ENCODE assay signal across 16 cellular contexts in the genomic region with DNA sequence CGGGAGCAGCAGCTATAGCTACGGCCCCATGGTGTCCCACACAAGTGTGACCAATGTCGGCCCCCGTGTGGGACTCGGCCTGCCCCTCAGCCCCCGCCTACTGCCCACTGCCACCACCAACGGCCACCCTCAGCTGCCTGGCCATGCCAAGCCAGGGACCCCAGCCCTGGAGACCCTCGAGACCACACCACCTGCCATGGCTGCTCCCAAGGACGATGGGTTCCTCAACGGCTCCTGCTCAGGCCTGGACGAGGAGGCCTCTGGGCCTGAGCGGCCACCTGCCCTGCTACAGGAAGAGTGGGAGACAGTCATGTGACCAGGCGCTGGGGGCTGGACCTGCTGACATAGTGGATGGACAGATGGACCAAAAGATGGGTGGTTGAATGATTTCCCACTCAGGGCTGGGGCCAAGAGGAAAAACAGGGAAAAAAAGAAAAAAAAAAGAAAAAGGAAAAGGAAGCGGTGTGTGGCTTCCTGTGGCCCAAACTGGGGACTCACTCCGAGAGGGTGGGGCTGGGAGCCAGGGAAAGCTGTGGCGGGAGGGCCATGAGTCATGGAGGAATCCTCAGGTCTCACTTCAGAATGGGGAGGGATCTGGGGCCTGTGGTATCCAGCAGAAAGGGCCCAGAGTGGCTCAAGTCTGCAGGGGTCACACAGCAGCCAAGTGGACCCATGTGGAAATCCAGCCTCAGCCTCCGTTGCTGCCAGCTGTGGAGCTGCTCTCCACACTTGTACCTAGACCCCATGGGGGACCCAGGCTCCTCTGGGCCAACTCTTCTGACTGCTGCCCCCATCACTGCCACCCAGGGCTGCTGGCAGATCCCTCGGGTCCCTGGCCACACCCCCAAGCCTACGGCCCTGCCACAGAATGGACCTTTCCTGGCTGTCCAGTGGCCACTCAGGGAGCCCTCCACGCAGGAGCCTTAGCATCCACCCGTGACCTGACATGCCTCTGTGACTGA. TPM values are rescaled to one million over a fixed set of nuclear protein-coding genes. Genes with fewer than 3 reads are reported as not detected.
A peak's percentile ranks its signal among the peaks of the same experiment; 100 is the strongest.
DNase-seq lines count a peak whose midpoint lies in the region; ATAC-seq, FAIRE-seq and TF ChIP-seq lines count a peak whose summit lies in the region.
"Had no signal": no experiment of that assay in that cellular context is flagged by ENCODE, and none has a peak within 500 bp of the region (broad histone marks: within the 10 kb centered on the region; RNA-seq: fewer than 3 reads in every experiment).

No MANE protein-coding gene starts in this region.

- no peaks in the 10 kb centered on the region for H3K36me3 ChIP-seq in PC-3 (ENCODE audit: low read depth, low read length)
- H3K36me3 ChIP-seq in endothelial cell of umbilical vein (ENCODE audit: control insufficient read depth in 2 of 2, extremely low read depth in 1 of 2, insufficient read depth in 2 of 2, low read length in 2 of 2), result no peaks in the 10 kb centered on the region
- H3K36me3 ChIP-seq: esophagus muscularis mucosa had no signal

- TF ChIP-seq POLR2A in endothelial cell of umbilical vein (IDR thresholded peaks at IDR 0.05; ENCODE audit: low read depth, low read length), result no peak

- no peak overlapping the region for H3K4me3 ChIP-seq in PC-3 (ENCODE audit: low read length)
- H3K4me3 ChIP-seq in endothelial cell of umbilical vein (replicated peaks in 1 of 3; ENCODE audit: insufficient read depth in 1 of 3, low read depth in 1 of 3, low read length in 3 of 3), result no peak overlapping the region
- H3K4me3 ChIP-seq: esophagus muscularis mucosa had no signal

- no peaks in the 10 kb centered on the region for H3K9me2 ChIP-seq in PC-3 (replicated peaks; ENCODE audit: low read length)

- H3K27me3 ChIP-seq in PC-3 (ENCODE audit: low read length) (no peaks in the 10 kb centered on the region), endothelial cell of umbilical vein (ENCODE audit: control insufficient read depth in 2 of 2, insufficient read depth in 2 of 2, low read length in 2 of 2) (no peaks in the 10 kb centered on the region)

- no peaks in the 10 kb centered on the region for H3F3A ChIP-seq in PC-3 (ENCODE audit: low read length, unreplicated experiment)

- H2AFZ ChIP-seq in PC-3 (ENCODE audit: low read length), result no peak overlapping the region
- peak overlapping the region; percentile 11 for H2AFZ ChIP-seq in endothelial cell of umbilical vein (ENCODE audit: low read depth, low read length)

- CTCF ChIA-PET in PC-3 (lab: Charles Lee), result interaction anchor here (0.7 kb wide), 1 partner anchor 11 kb away, joined by 3 read pairs; no protein-coding TSS in a partner anchor
- CTCF ChIA-PET in endothelial cell of umbilical vein (lab: Charles Lee), result interaction anchor here (1.1 to 1.2 kb wide), 2 partner anchors 10 to 16 kb away, joined by 3 read pairs; no protein-coding TSS in a partner anchor

- H3K4me1 ChIP-seq in PC-3 (ENCODE audit: insufficient read depth, low read length) (peaks cover 9% of the 10 kb centered on the region), endothelial cell of umbilical vein (ENCODE audit: control insufficient read depth, extremely low read depth, insufficient read depth, low read length) (peaks cover 8% of the 10 kb centered on the region)

- intact Hi-C loops in PC-3 (cut with micrococcal nuclease), result no loop called here
- intact Hi-C loops in endothelial cell of umbilical vein (cut with micrococcal nuclease), result no loop called here

- ATAC-seq in PC-3, result peak; percentile 79

- H3K9me3 ChIP-seq in PC-3 (ENCODE audit: low read length) (no peaks in the 10 kb centered on the region), endothelial cell of umbilical vein (replicated peaks; ENCODE audit: control insufficient read depth, insufficient read depth, low read length) (no peaks in the 10 kb centered on the region)
- H3K9me3 ChIP-seq: esophagus muscularis mucosa had no signal

- H3K9me1 ChIP-seq in endothelial cell of umbilical vein (replicated peaks; ENCODE audit: control insufficient read depth, extremely low read depth, insufficient read depth, low read length), result no peaks in the 10 kb centered on the region

- no peak overlapping the region for H3K4me2 ChIP-seq in PC-3 (ENCODE audit: low read length)
- no peak overlapping the region for H3K4me2 ChIP-seq in endothelial cell of umbilical vein (ENCODE audit: insufficient read depth, low read length)

- no peak overlapping the region for H3K9ac ChIP-seq in PC-3 (ENCODE audit: low read length)
- H3K9ac ChIP-seq in endothelial cell of umbilical vein (replicated peaks; ENCODE audit: extremely low read depth, insufficient read depth, low read length), result no peak overlapping the region

- FAIRE-seq in endothelial cell of umbilical vein (lab: Jason Lieb, UNC), result peak; percentile 79
- FAIRE-seq: GM18507 had no signal

- dilution Hi-C loops in endothelial cell of umbilical vein (cut with MboI; ENCODE audit: extremely low pct_ligation_motif_present, low sequenced_read_pairs), result no loop called here

- H3K27ac ChIP-seq in PC-3 (ENCODE audit: low read length) (no peak overlapping the region), endothelial cell of umbilical vein (ENCODE audit: insufficient read depth, low read depth, low read length) (no peak overlapping the region)
- H3K27ac ChIP-seq: esophagus muscularis mucosa had no signal

- POLR2A ChIA-PET in PC-3 (lab: Charles Lee; ENCODE audit: unreplicated experiment), result no interaction called here
- POLR2A ChIA-PET in endothelial cell of umbilical vein (lab: Charles Lee), result no interaction called here

- DNase-seq in H4 (ENCODE audit: low spot score), result peak; percentile 55
- peak; percentile 79 for DNase-seq in PC-3
- peak; percentile 39 for DNase-seq in endothelial cell of umbilical vein (ENCODE audit: low read depth, low spot score)
- peak; percentile 45 for DNase-seq in renal cortical epithelial cell (ENCODE audit: low read depth)
- no peak for DNase-seq in T-helper 1 cell
- DNase-seq in germinal center (ENCODE audit: low spot score), result no peak
- no peak for DNase-seq in stimulated activated CD4-positive, alpha-beta T cell treated with anti-CD3 and anti-CD28 coated beads, Interleukin-4, amount 100 ng/mL, for 1 hour
- DNase-seq: activated CD8-positive, alpha-beta memory T cell treated with anti-CD3 and anti-CD28 coated beads, Interleukin-2, amount 50 U/mL, for 48 hours; anterior cingulate cortex; kidney glomerular epithelial cell; NCI-H2081 treated with DMSO at 0.1 percent for 48 hours; OCI-M1; stimulated activated naive CD4-positive, alpha-beta T cell; T1000 had no signal

- TF ChIP-seq CTCF in PC-3 (conservative IDR thresholded peaks at IDR 0.05; ENCODE audit: low read depth, low read length), result no peak
- no peak for TF ChIP-seq CTCF in endothelial cell of umbilical vein (IDR thresholded peaks at IDR 0.05; ENCODE audit: extremely low read depth in 1 of 2, insufficient read depth in 1 of 2, low read depth in 1 of 2, low read length in 2 of 2)

- no TSS peak for BruUV-seq in PC-3 (replicated peaks; lab: Mats Ljungman, UMichigan)
- BruUV-seq in endothelial cell of umbilical vein (replicated peaks; lab: Mats Ljungman, UMichigan), result no TSS peak

- H4K20me1 ChIP-seq in PC-3 (ENCODE audit: low read length), result no peaks in the 10 kb centered on the region
- H4K20me1 ChIP-seq in endothelial cell of umbilical vein (replicated peaks; ENCODE audit: control insufficient read depth, extremely low read depth, insufficient read depth, low read length), result no peaks in the 10 kb centered on the region

- H3K79me2 ChIP-seq in PC-3 (ENCODE audit: low read length), result no peaks in the 10 kb centered on the region
- no peaks in the 10 kb centered on the region for H3K79me2 ChIP-seq in endothelial cell of umbilical vein (ENCODE audit: control insufficient read depth, insufficient read depth, low read length)

TF ChIP-seq in endothelial cell of umbilical vein, 7 proteins besides CTCF, POLR2A, EP300 and RAD21:
- TF ChIP-seq FOS (IDR thresholded peaks at IDR 0.05; ENCODE audit: borderline replicate concordance, insufficient read depth, low read length), result peak; percentile 65
- no peak for TF ChIP-seq GATA2 (IDR thresholded peaks at IDR 0.05; ENCODE audit: insufficient read depth, insufficient read length, low read depth, low read length)
- peak; percentile 27 for TF ChIP-seq POLR2AphosphoS5 (IDR thresholded peaks at IDR 0.05; ENCODE audit: insufficient read depth, low read depth, low read length)

RNA-seq across cellular contexts. Expression of a gene that starts 26.1 kb away (rescaled TPM):
- 0.43 TPM in 1 of 2 replicates, not detected in the other for total RNA-seq in H4 (2014; rRNA removed; shearing (Covaris generic))
- total RNA-seq in PC-3 (2014; rRNA removed), result not detected in 2 replicates
- total RNA-seq in endothelial cell of umbilical vein, result 0.46 and 0.65 TPM in 2 replicates
- polyA plus RNA-seq in endothelial cell of umbilical vein, result 0.08 TPM in 1 of 2 replicates, not detected in the other
- polyA plus RNA-seq in endothelial cell of umbilical vein (2011; cell fraction: cytosol; rRNA removed), result 0.14 and 0.25 TPM in 2 replicates
- 0.15 and 0.30 TPM in 2 replicates for polyA plus RNA-seq in endothelial cell of umbilical vein (2011; cell fraction: nucleus; rRNA removed)
- 0.17 TPM in 1 of 2 replicates, not detected in the other for polyA plus RNA-seq in endothelial cell of umbilical vein (2012)
- polyA minus RNA-seq in endothelial cell of umbilical vein, result not detected in 2 replicates
- not detected for polyA minus RNA-seq in endothelial cell of umbilical vein (2011; cell fraction: cytosol; rRNA and poly(A)+ RNA removed)
- polyA minus RNA-seq in endothelial cell of umbilical vein (2011; cell fraction: nucleus; rRNA and poly(A)+ RNA removed), result not detected in 2 replicates
- 16.3 and 106 TPM in 2 replicates for total RNA-seq in renal cortical epithelial cell

RNA-seq across cellular contexts. Expression of a gene that starts 40.4 kb away (rescaled TPM):
- total RNA-seq in H4 (2014; rRNA removed; shearing (Covaris generic)), result not detected in 2 replicates
- total RNA-seq in PC-3 (2014; rRNA removed) (not detected in 2 replicates), endothelial cell of umbilical vein (not detected in 2 replicates), renal cortical epithelial cell (4.7 and 15.2 TPM in 2 replicates)
- not detected in 2 replicates for polyA plus RNA-seq in endothelial cell of umbilical vein
- not detected in 2 replicates for polyA plus RNA-seq in endothelial cell of umbilical vein (2011; cell fraction: cytosol; rRNA removed)
- polyA plus RNA-seq in endothelial cell of umbilical vein (2011; cell fraction: nucleus; rRNA removed), result not detected in 2 replicates
- polyA plus RNA-seq in endothelial cell of umbilical vein (2012), result not detected in 2 replicates
- polyA minus RNA-seq in endothelial cell of umbilical vein, result not detected in 2 replicates
- not detected for polyA minus RNA-seq in endothelial cell of umbilical vein (2011; cell fraction: cytosol; rRNA and poly(A)+ RNA removed)
- not detected in 2 replicates for polyA minus RNA-seq in endothelial cell of umbilical vein (2011; cell fraction: nucleus; rRNA and poly(A)+ RNA removed)

Comparison
In these comparisons a context has a peak if more than half of its experiments do, and no peak if none do; other contexts are left out.
1. DNase-seq: peak in H4 (single experiment), PC-3 (single experiment), endothelial cell of umbilical vein (single experiment) and renal cortical epithelial cell (single experiment); none in T-helper 1 cell (0 of 5), germinal center (single experiment) and stimulated activated CD4-positive, alpha-beta T cell treated with anti-CD3 and anti-CD28 coated beads, Interleukin-4, amount 100 ng/mL, for 1 hour (single experiment).
2. RNA of a gene that starts 26.1 kb away (total RNA-seq): 16.3 to 106 TPM in renal cortical epithelial cell; 0.46 to 0.65 TPM in endothelial cell of umbilical vein, 0.43 TPM in H4 and not detected in PC-3; every median in the first group is over 10 times any median in the second.